8 cellular contexts compared by ENCODE assay signal in the genomic region with DNA sequence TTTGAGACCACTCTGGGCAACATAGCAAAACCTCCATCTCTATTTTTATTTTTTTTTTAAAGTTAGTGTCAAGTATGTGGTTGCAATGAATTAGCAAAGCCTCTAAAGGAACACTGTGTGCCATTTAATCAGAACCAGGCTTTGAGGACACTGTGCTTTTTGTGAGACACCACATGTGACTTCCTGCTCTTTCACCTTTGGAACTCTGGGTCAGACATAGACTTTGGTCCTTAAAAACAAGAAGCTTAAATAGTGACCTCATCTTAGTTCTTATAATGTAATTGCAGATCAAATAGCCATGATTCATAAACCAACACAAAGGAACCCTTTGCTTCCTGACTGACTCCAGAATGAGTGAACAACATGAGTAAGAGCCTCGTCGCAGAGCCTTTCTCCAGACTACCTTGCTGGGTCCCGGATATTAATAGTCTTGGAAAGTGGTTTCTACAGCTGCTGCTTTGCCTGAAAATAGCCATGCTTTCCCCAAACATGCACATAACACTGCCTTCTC.
A peak's percentile ranks its signal among the peaks of the same experiment; 100 is the strongest.
DNase-seq lines count a peak whose midpoint lies in the region; TF ChIP-seq lines count a peak whose summit lies in the region.
"Not testable (repeated sequence)": the region's sequence is repeated elsewhere in the genome, so short reads cannot be mapped to it uniquely, and the experiment has no call there.

No MANE protein-coding gene starts in this region.

- not testable (repeated sequence) for TF ChIP-seq CTCF in colonic mucosa (IDR thresholded peaks at IDR 0.05); mesothelial cell of epicardium (IDR thresholded peaks at IDR 0.05; ENCODE audit: unreplicated experiment)

- not testable (repeated sequence) for H3K4me3 Mint-ChIP-seq in mesothelial cell of epicardium

- not testable (repeated sequence) for H3K27me3 Mint-ChIP-seq in mesothelial cell of epicardium (ENCODE audit: low read depth)

- H3K9me3 Mint-ChIP-seq in mesothelial cell of epicardium = not testable (repeated sequence)

- intact Hi-C loops in colonic mucosa (cut with DNase I) = not testable (repeated sequence)

- not testable (repeated sequence) for H3K27me3 ChIP-seq in colonic mucosa; skeletal muscle satellite cell (ENCODE audit: control insufficient read depth, insufficient read depth, low read length)

- peaks cover 45% of the 10 kb centered on the region for H3K36me3 Mint-ChIP-seq in mesothelial cell of epicardium

- H3K9ac ChIP-seq in colonic mucosa (ENCODE audit: low read depth in 2 of 2, low read length in 2 of 2) = not testable (repeated sequence)
- H3K9ac ChIP-seq in skeletal muscle satellite cell (ENCODE audit: low read depth, low read length) = peak overlapping the region; percentile 79

- H3K4me1 ChIP-seq in colonic mucosa = not testable (repeated sequence)
- peaks cover 41% of the 10 kb centered on the region for H3K4me1 ChIP-seq in skeletal muscle satellite cell (ENCODE audit: control insufficient read depth, insufficient read depth, low read length)

- H3K36me3 ChIP-seq in colonic mucosa = not testable (repeated sequence)
- peaks cover 34% of the 10 kb centered on the region for H3K36me3 ChIP-seq in skeletal muscle satellite cell (ENCODE audit: insufficient read depth, low read length)

- in situ Hi-C loops in ACHN (cut with HindIII; ENCODE audit: low pct_ligation_motif_present, low pct_unique_long_range_greater_than_20kb, low sequenced_read_pairs) = not testable (repeated sequence)

- H3K4me3 ChIP-seq in colonic mucosa; skeletal muscle satellite cell (ENCODE audit: low read length): not testable (repeated sequence)

- DNase-seq in ACHN (peak; percentile 65), GM04504 (ENCODE audit: low read depth) (peak; percentile 62), NCI-H2196 treated with DMSO at 0.1 percent for 48 hours (lab: John Stamatoyannopoulos, UW; ENCODE audit: unreplicated experiment) (peak; percentile 16), foreskin melanocyte (peak; percentile 89)
- DNase-seq in activated CD8-positive, alpha-beta memory T cell treated with anti-CD3 and anti-CD28 coated beads for 24 hours = peak; percentile 9
- DNase-seq in colonic mucosa; mesothelial cell of epicardium (ENCODE audit: low spot score in 2 of 2, unreplicated experiment in 2 of 2): not testable (repeated sequence)

- peak overlapping the region; percentile 32 for H3K27ac ChIP-seq in colonic mucosa

- H3K27ac Mint-ChIP-seq in mesothelial cell of epicardium = peak overlapping the region; percentile 75

- H3K4me2 ChIP-seq in skeletal muscle satellite cell (ENCODE audit: low read length) = peak overlapping the region; percentile 10

- peaks cover 55% of the 10 kb centered on the region for H3K4me1 Mint-ChIP-seq in mesothelial cell of epicardium

- not testable (repeated sequence) for H3K9me3 ChIP-seq in colonic mucosa; skeletal muscle satellite cell (replicated peaks; ENCODE audit: low read length)
